ENCODE assay signal across 1 cellular context in the genomic region with DNA sequence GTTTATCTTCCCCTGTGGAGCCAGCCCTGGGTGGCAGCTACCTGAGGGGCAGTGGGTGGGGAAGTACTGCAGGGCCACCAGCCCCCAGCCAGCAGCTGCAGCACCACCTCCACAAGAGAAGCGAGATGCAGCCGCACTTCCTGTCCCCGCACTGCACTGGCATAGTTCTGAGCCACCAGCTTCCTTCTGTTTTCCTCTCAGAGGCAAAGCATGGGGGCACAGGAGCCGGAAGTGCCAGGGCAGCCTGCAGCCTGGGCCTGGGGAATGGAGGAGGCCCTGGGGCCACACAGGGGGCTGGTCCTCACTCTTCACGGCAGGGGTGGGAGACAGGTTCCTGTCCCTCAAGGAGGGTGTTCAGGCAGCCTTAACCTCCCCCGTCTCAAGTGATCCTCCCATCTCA.
TF ChIP-seq lines count a peak whose summit lies in the region.

No MANE protein-coding gene starts in this region.

TF ChIP-seq in SK-N-SH treated with all-trans-retinoic acid at 6 μM for 48 hours, 23 proteins besides CTCF, POLR2A, EP300 and RAD21 (continued from another document):
- no peak for TF ChIP-seq PATZ1 (CRISPR knock-in tag; IDR thresholded peaks at IDR 0.05; ENCODE audit: borderline replicate concordance)
- no peak for TF ChIP-seq CREB5 (CRISPR knock-in tag; IDR thresholded peaks at IDR 0.05; ENCODE audit: low read depth)
- no peak for TF ChIP-seq OSR1 (CRISPR knock-in tag; IDR thresholded peaks at IDR 0.05)
- no peak for TF ChIP-seq ARNTL (CRISPR knock-in tag; IDR thresholded peaks at IDR 0.05; ENCODE audit: borderline replicate concordance, low read depth)
- no peak for TF ChIP-seq SNAI2 (CRISPR knock-in tag; IDR thresholded peaks at IDR 0.05)
